In the genomic region with DNA sequence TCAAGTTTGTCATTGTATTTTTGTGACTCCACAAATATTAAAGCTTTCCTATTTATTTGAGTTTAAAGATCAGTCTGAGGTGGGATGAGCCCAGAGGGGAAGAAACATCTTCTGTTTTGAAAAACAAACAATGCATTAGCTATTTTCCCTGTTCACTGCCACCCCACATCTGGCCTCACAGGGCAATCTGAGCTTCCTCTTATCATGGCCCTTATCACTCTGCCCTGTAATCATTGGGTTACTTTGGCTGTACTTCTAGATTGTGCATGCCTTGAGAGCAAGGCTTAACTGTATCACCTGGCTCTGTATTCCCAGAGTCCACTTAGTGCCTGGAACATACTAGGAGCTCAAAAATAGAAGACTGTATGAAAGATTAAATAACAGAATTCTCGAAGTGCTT, we compare ENCODE assay signal across 11 cellular contexts.
"Had no signal": no experiment of that assay in that cellular context is flagged by ENCODE, and none has a peak within 500 bp of the region (broad histone marks: within the 10 kb centered on the region; RNA-seq: fewer than 3 reads in every experiment).

No MANE protein-coding gene starts in this region.

- H3K4me1 Mint-ChIP-seq: activated naive CD8-positive, alpha-beta T cell treated with anti-CD3 and anti-CD28 coated beads for 36 hours; memory B cell; neural crest cell had no signal

- H3K36me3 Mint-ChIP-seq: activated naive CD8-positive, alpha-beta T cell treated with anti-CD3 and anti-CD28 coated beads for 36 hours had no signal

- H3K9me3 Mint-ChIP-seq: activated naive CD8-positive, alpha-beta T cell treated with anti-CD3 and anti-CD28 coated beads for 36 hours; activated T-cell treated with anti-CD3 and anti-CD28 coated beads, Interleukin-2, amount 50 U/mL, for 4 hours; memory B cell; neural crest cell; T-helper 2 cell treated with Interferon-gamma antibody and Interleukin-4, amounts not matched to agents 5 μg/mL and 100 μg/mL, for 36 hours had no signal

- H3K27me3 Mint-ChIP-seq: activated naive CD8-positive, alpha-beta T cell treated with anti-CD3 and anti-CD28 coated beads for 36 hours; memory B cell had no signal

- H3K4me3 Mint-ChIP-seq: activated naive CD8-positive, alpha-beta T cell treated with anti-CD3 and anti-CD28 coated beads for 36 hours; activated T-cell treated with anti-CD3 and anti-CD28 coated beads, Interleukin-2, amount 50 U/mL, for 4 hours; memory B cell; neural crest cell; T-helper 2 cell treated with Interferon-gamma antibody and Interleukin-4, amounts not matched to agents 5 μg/mL and 100 μg/mL, for 36 hours had no signal

- H3K27ac Mint-ChIP-seq: activated naive CD8-positive, alpha-beta T cell treated with anti-CD3 and anti-CD28 coated beads for 36 hours; memory B cell; T-helper 2 cell treated with Interferon-gamma antibody and Interleukin-4, amounts not matched to agents 5 μg/mL and 100 μg/mL, for 36 hours had no signal

- H3K4me3 ChIP-seq: ovary, smooth muscle cell, uterus had no signal

- H3K36me3 ChIP-seq: ovary, uterus had no signal

- H3K27ac ChIP-seq: ovary, uterus had no signal

- ATAC-seq: activated T-cell treated with anti-CD3 and anti-CD28 coated beads, Interleukin-2, amount 50 U/mL, for 4 hours had no signal

- H3K9me3 ChIP-seq: ovary, uterus had no signal

- H3K27me3 ChIP-seq: ovary, uterus had no signal

- DNase-seq: activated CD4-positive, alpha-beta T cell treated with anti-CD3 and anti-CD28 coated beads, Interleukin-2, amount 50 U/mL, for 4 hours; activated CD4-positive, CD25-positive, alpha-beta regulatory T cell treated with anti-CD3 and anti-CD28 coated beads, Interleukin-2, amount 50 U/mL, for 72 hours; activated effector memory CD4-positive, alpha-beta T cell treated with anti-CD3 and anti-CD28 coated beads, Interleukin-2, amount 50 U/mL, for 16 hours; activated naive CD8-positive, alpha-beta T cell treated with anti-CD3 and anti-CD28 coated beads for 36 hours; activated T-cell treated with anti-CD3 and anti-CD28 coated beads, Interleukin-2, amount 50 U/mL, for 4 hours; ovary; uterus had no signal
